Comparison of ENCODE assay signal across 2 cellular contexts in genomic region chr11:26254378-26254777, GRCh38.
TF ChIP-seq lines count a peak whose summit lies in the region.

No MANE protein-coding gene starts in this region.

TF ChIP-seq in SK-N-SH treated with all-trans-retinoic acid at 6 μM for 48 hours, 23 proteins besides CTCF, POLR2A, EP300 and RAD21 (continued from another document):
- TF ChIP-seq PATZ1 (CRISPR knock-in tag; IDR thresholded peaks at IDR 0.05; ENCODE audit: borderline replicate concordance) (no peak), ZFP3 (CRISPR knock-in tag; IDR thresholded peaks at IDR 0.05) (no peak), OSR1 (CRISPR knock-in tag; IDR thresholded peaks at IDR 0.05) (no peak), RARB (CRISPR knock-in tag; IDR thresholded peaks at IDR 0.05) (no peak), GLIS3 (CRISPR knock-in tag; IDR thresholded peaks at IDR 0.05) (no peak), TSHZ2 (CRISPR knock-in tag; IDR thresholded peaks at IDR 0.05) (no peak), ZNF565 (CRISPR knock-in tag; conservative IDR thresholded peaks at IDR 0.05; ENCODE audit: low read depth) (no peak), SNAI2 (CRISPR knock-in tag; IDR thresholded peaks at IDR 0.05) (no peak)

TF ChIP-seq in SK-N-SH, 30 proteins besides CTCF, POLR2A, EP300 and RAD21 (continued from another document):
- TF ChIP-seq, protein P1, sequence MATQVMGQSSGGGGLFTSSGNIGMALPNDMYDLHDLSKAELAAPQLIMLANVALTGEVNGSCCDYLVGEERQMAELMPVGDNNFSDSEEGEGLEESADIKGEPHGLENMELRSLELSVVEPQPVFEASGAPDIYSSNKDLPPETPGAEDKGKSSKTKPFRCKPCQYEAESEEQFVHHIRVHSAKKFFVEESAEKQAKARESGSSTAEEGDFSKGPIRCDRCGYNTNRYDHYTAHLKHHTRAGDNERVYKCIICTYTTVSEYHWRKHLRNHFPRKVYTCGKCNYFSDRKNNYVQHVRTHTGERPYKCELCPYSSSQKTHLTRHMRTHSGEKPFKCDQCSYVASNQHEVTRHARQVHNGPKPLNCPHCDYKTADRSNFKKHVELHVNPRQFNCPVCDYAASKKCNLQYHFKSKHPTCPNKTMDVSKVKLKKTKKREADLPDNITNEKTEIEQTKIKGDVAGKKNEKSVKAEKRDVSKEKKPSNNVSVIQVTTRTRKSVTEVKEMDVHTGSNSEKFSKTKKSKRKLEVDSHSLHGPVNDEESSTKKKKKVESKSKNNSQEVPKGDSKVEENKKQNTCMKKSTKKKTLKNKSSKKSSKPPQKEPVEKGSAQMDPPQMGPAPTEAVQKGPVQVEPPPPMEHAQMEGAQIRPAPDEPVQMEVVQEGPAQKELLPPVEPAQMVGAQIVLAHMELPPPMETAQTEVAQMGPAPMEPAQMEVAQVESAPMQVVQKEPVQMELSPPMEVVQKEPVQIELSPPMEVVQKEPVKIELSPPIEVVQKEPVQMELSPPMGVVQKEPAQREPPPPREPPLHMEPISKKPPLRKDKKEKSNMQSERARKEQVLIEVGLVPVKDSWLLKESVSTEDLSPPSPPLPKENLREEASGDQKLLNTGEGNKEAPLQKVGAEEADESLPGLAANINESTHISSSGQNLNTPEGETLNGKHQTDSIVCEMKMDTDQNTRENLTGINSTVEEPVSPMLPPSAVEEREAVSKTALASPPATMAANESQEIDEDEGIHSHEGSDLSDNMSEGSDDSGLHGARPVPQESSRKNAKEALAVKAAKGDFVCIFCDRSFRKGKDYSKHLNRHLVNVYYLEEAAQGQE (IDR thresholded peaks at IDR 0.05; ENCODE audit: low read depth, low read length): no peak
- TF ChIP-seq EZH2phosphoT487 (IDR thresholded peaks at IDR 0.05; ENCODE audit: borderline replicate concordance, low read depth) (no peak), SMC3 (IDR thresholded peaks at IDR 0.05; ENCODE audit: low read depth, low read length) (no peak), TEAD4 (IDR thresholded peaks at IDR 0.05; ENCODE audit: borderline replicate concordance, insufficient read depth) (no peak), RXRA (IDR thresholded peaks at IDR 0.05; ENCODE audit: borderline replicate concordance, low read depth) (no peak), NRF1 (IDR thresholded peaks at IDR 0.05; ENCODE audit: low read depth, low read length) (no peak)
- TF ChIP-seq, protein P2, sequence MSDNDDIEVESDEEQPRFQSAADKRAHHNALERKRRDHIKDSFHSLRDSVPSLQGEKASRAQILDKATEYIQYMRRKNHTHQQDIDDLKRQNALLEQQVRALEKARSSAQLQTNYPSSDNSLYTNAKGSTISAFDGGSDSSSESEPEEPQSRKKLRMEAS (IDR thresholded peaks at IDR 0.05; ENCODE audit: low read depth): no peak
